Comparison of ENCODE assay signal across 11 cellular contexts in the genomic region with DNA sequence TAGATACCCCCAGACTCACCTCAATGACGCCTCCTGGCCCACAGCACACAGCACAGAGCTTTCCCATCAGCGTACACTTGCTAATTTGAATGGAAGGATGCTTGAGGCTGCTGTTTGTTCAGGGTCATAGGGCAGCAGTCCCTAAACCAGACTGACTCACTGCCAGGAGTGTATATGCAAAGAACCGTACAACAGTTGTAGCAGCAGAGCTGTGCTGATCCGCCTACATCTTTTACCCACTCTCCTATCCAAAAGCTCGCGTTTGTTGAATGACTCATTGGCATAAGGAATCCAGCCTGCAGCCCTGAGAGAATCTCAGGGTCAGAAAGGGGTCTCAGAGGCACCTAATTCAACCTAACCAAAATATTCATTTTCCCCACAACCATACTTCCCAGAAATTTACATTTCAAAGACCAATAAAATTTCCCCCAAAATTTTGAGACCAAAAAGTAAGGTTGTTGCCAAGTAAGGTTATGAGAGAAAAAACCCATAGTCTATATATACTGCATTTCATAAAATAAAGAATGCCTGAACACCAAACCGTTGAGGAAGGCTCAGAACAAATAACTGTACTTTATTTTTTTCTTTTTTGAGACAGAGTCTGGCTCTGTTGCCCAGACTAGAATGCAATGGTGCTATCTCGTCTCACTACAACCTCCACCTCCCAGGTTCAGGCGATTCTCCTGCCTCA. TPM values are rescaled to one million over a fixed set of nuclear protein-coding genes. Genes with fewer than 3 reads are reported as not detected.
A peak's percentile ranks its signal among the peaks of the same experiment; 100 is the strongest.
DNase-seq lines count a peak whose midpoint lies in the region; ATAC-seq, FAIRE-seq and TF ChIP-seq lines count a peak whose summit lies in the region.
"Had no signal": no experiment of that assay in that cellular context is flagged by ENCODE, and none has a peak within 500 bp of the region (broad histone marks: within the 10 kb centered on the region; RNA-seq: fewer than 3 reads in every experiment).

No MANE protein-coding gene starts in this region.

- ATAC-seq in A549 = peak; percentile 97

- TF ChIP-seq EP300 in A549 (IDR thresholded peaks at IDR 0.05) = no peak

- no peaks in the 10 kb centered on the region for H3K27me3 Mint-ChIP-seq in Caco-2 (ENCODE audit: insufficient read depth, unreplicated experiment)

- H3K27ac ChIP-seq in A549 (peak overlapping the region; percentile 57 to 89), Karpas-422 (ENCODE audit: low read length) (no peak overlapping the region)
- H3K27ac ChIP-seq: sigmoid colon, uterus had no signal

- no peak overlapping the region for H3K9ac ChIP-seq in Karpas-422 (ENCODE audit: low read length)

- no peak overlapping the region for H3K27ac Mint-ChIP-seq in Caco-2 (ENCODE audit: unreplicated experiment)

- intact Hi-C loops in Caco-2 (cut with micrococcal nuclease; ENCODE audit: unreplicated experiment) = no loop called here

- no peaks in the 10 kb centered on the region for H3K4me1 Mint-ChIP-seq in Caco-2 (ENCODE audit: low read depth, unreplicated experiment)

- TF ChIP-seq CTCF in A549 (IDR thresholded peaks at IDR 0.05) = no peak
- TF ChIP-seq CTCF in GM13977 (IDR thresholded peaks at IDR 0.05; ENCODE audit: extremely low read depth, insufficient read depth, missing control alignments) = no peak
- no peak for TF ChIP-seq CTCF in Caco-2 (IDR thresholded peaks at IDR 0.05; ENCODE audit: insufficient read depth in 1 of 2, low read depth in 1 of 2, low read length in 1 of 2, severe bottlenecking in 1 of 2, unreplicated experiment in 1 of 2)

- TF ChIP-seq POLR2A in A549 (IDR thresholded peaks at IDR 0.05; ENCODE audit: low read length) = no peak

- no peaks in the 10 kb centered on the region for H3K79me2 ChIP-seq in Karpas-422 (ENCODE audit: low read length)

- H3K36me3 ChIP-seq in Karpas-422 (ENCODE audit: insufficient read depth, low read length) (no peaks in the 10 kb centered on the region), Caco-2 (ENCODE audit: control insufficient read depth, insufficient read depth, low read length) (no peaks in the 10 kb centered on the region)
- H3K36me3 ChIP-seq: sigmoid colon, uterus had no signal

- no peak for FAIRE-seq in A549 (lab: Jason Lieb, UNC)

- H3K4me2 ChIP-seq in A549 (peak overlapping the region; percentile 53), Karpas-422 (ENCODE audit: low read depth, low read length, poor library complexity, severe bottlenecking) (no peak overlapping the region)

- H2AFZ ChIP-seq in Karpas-422 (ENCODE audit: low read length) = no peak overlapping the region

- H3K36me3 Mint-ChIP-seq in Caco-2 (ENCODE audit: insufficient read depth, unreplicated experiment) = no peaks in the 10 kb centered on the region

- CTCF ChIA-PET in A549 (lab: Yijun Ruan, JAX) (interaction anchor here (1.4 to 1.9 kb wide), 3 partner anchors 10 to 176 kb away, joined by 3 to 9 read pairs (median 5); partner anchors contain the start of genes BYSL and MED20), Caco-2 (lab: Charles Lee) (no interaction called here)

- no peak overlapping the region for H3K4me3 Mint-ChIP-seq in Caco-2 (ENCODE audit: unreplicated experiment)

- WGBS in A549 (ENCODE audit: missing lambda C conversion rate) = 26% methylated on average over 9 of the region's 9 CpGs

- TF ChIP-seq RAD21 in A549 (conservative IDR thresholded peaks at IDR 0.05 in 1 of 2, IDR thresholded peaks at IDR 0.05 in 1 of 2) = no peak

- in situ Hi-C loops in GM13977 (cut with MboI; ENCODE audit: low pct_unique_long_range_greater_than_20kb, low sequenced_read_pairs, unreplicated experiment) = no loop called here

- H3K9me2 ChIP-seq in Karpas-422 (replicated peaks; ENCODE audit: insufficient read depth, low read length) = no peaks in the 10 kb centered on the region

- POLR2A ChIA-PET in A549 (lab: Yijun Ruan, JAX) (no interaction called here), Caco-2 (lab: Charles Lee) (no interaction called here)

- no peaks in the 10 kb centered on the region for H3K9me3 Mint-ChIP-seq in Caco-2 (ENCODE audit: unreplicated experiment)

- H3K4me1 ChIP-seq in A549 = peaks cover 38% of the 10 kb centered on the region
- H3K4me1 ChIP-seq in Karpas-422 (ENCODE audit: low read length) = peaks cover 21% of the 10 kb centered on the region
- H3K4me1 ChIP-seq in Caco-2 = no peaks in the 10 kb centered on the region
- H3K4me1 ChIP-seq: uterus had no signal

- DNase-seq in A549 (ENCODE audit: low read depth in 1 of 2, low spot score in 1 of 2) (peak; percentile 50 to 73), GM13977 (ENCODE audit: low spot score) (peak; percentile 37), glomerular visceral epithelial cell (ENCODE audit: extremely low spot score) (peak; percentile 8), Karpas-422 (no peak), DMS 273 (lab: John Stamatoyannopoulos, UW; ENCODE audit: unreplicated experiment) (no peak), NCI-H146 (lab: John Stamatoyannopoulos, UW) (no peak), Caco-2 (no peak)
- DNase-seq in activated T-cell treated with anti-CD3 and anti-CD28 coated beads, Interleukin-2, amount 50 U/mL, for 1 hour = peak; percentile 17
- DNase-seq: SHP77 treated with DMSO at 0.1 percent for 48 hours, sigmoid colon, uterus had no signal

- H3K4me3 ChIP-seq in A549 (no peak overlapping the region), Karpas-422 (ENCODE audit: low read length) (no peak overlapping the region), Caco-2 (ENCODE audit: low read depth, low read length) (no peak overlapping the region)
- H3K4me3 ChIP-seq: sigmoid colon, uterus had no signal

- H3K27me3 ChIP-seq in Karpas-422 (ENCODE audit: low read length) (no peaks in the 10 kb centered on the region), Caco-2 (replicated peaks; ENCODE audit: control insufficient read depth, insufficient read depth, low read length) (no peaks in the 10 kb centered on the region)
- H3K27me3 ChIP-seq: sigmoid colon, uterus had no signal

- BruUV-seq in Caco-2 (replicated peaks; lab: Mats Ljungman, UMichigan) = no TSS peak

- no peaks in the 10 kb centered on the region for H4K20me1 ChIP-seq in Karpas-422 (ENCODE audit: insufficient read depth, low read depth, low read length)

- no peaks in the 10 kb centered on the region for H3K9me3 ChIP-seq in A549
- no peaks in the 10 kb centered on the region for H3K9me3 ChIP-seq in Karpas-422 (ENCODE audit: low read length)
- no peaks in the 10 kb centered on the region for H3K9me3 ChIP-seq in Caco-2
- H3K9me3 ChIP-seq: uterus had no signal

TF ChIP-seq in A549, 52 proteins besides CTCF, POLR2A, EP300 and RAD21:
- TF ChIP-seq GATA3 (IDR thresholded peaks at IDR 0.05; ENCODE audit: borderline replicate concordance) (peak; percentile 36; the same call in 1 of the 2 replicates), HOXA7 (CRISPR knock-in tag; IDR thresholded peaks at IDR 0.05) (no peak), ZSCAN20 (CRISPR knock-in tag; IDR thresholded peaks at IDR 0.05) (no peak), FOSB (CRISPR knock-in tag; IDR thresholded peaks at IDR 0.05) (no peak), SREBF2 (IDR thresholded peaks at IDR 0.05) (no peak), JUNB (IDR thresholded peaks at IDR 0.05) (0 out of 2 replicates have a peak, but pooled peaks have one; percentile 6), CHD4 (IDR thresholded peaks at IDR 0.05; ENCODE audit: borderline replicate concordance) (no peak), FOSL2 (IDR thresholded peaks at IDR 0.05) (no peak), FOSL2 (CRISPR knock-in tag; IDR thresholded peaks at IDR 0.05) (peak; percentile 77)
- TF ChIP-seq, protein P1, sequence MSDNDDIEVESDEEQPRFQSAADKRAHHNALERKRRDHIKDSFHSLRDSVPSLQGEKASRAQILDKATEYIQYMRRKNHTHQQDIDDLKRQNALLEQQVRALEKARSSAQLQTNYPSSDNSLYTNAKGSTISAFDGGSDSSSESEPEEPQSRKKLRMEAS (IDR thresholded peaks at IDR 0.05) = 0 out of 2 replicates have a peak, but pooled peaks have one; percentile 14

RNA-seq across cellular contexts. Expression of gene CCND3, which starts 35.3 kb away (rescaled TPM):
- polyA plus RNA-seq in A549 (2011; rRNA removed) (112 TPM in 2 replicates), A549 (2017; fragmentation: RNase III; extraction: RNeasy Plus Mini Kit Qiagen cat#74134 plus additional on column Dnase treatment) (213 to 228 TPM (median 215 TPM) in 3 replicates)
- 233 and 294 TPM in 2 replicates for polyA plus RNA-seq in A549 (2012; cell fraction: cytosol; rRNA removed)
- 237 and 312 TPM in 2 replicates for polyA plus RNA-seq in A549 (2012; cell fraction: nucleus; rRNA removed)
- 107 and 161 TPM in 2 replicates for polyA minus RNA-seq in A549 (2011; rRNA and poly(A)+ RNA removed)
- 63.5 and 74.8 TPM in 2 replicates for total RNA-seq in Karpas-422 (2014; rRNA removed; shearing (Covaris generic); ENCODE audit: low replicate concordance)
- total RNA-seq in Caco-2 (2022) = 24.7 and 26.9 TPM in 2 replicates

RNA-seq across cellular contexts. Expression of gene BYSL, which starts 55.6 kb away (rescaled TPM):
- polyA plus RNA-seq in A549 (2011; rRNA removed) (28.8 and 38.7 TPM in 2 replicates), A549 (2017; fragmentation: RNase III; extraction: RNeasy Plus Mini Kit Qiagen cat#74134 plus additional on column Dnase treatment) (60.9 to 66.9 TPM (median 61.8 TPM) in 3 replicates)
- 51.6 and 57.2 TPM in 2 replicates for polyA plus RNA-seq in A549 (2012; cell fraction: cytosol; rRNA removed)
- 60.1 and 67.8 TPM in 2 replicates for polyA plus RNA-seq in A549 (2012; cell fraction: nucleus; rRNA removed)
- polyA minus RNA-seq in A549 (2011; rRNA and poly(A)+ RNA removed) = 40.0 and 41.5 TPM in 2 replicates
- 17.9 and 32.8 TPM in 2 replicates for total RNA-seq in Karpas-422 (2014; rRNA removed; shearing (Covaris generic); ENCODE audit: low replicate concordance)
- total RNA-seq in Caco-2 (2022) = 42.6 and 45.9 TPM in 2 replicates

RNA-seq across cellular contexts. Expression of gene MED20, which starts 56.0 kb away (rescaled TPM):
- polyA plus RNA-seq in A549 (2011; rRNA removed) (29.3 and 32.9 TPM in 2 replicates), A549 (2017; fragmentation: RNase III; extraction: RNeasy Plus Mini Kit Qiagen cat#74134 plus additional on column Dnase treatment) (18.4 to 21.0 TPM (median 19.0 TPM) in 3 replicates)
- polyA plus RNA-seq in A549 (2012; cell fraction: cytosol; rRNA removed) = 17.7 and 19.1 TPM in 2 replicates
- polyA plus RNA-seq in A549 (2012; cell fraction: nucleus; rRNA removed) = 15.8 and 17.8 TPM in 2 replicates
- polyA minus RNA-seq in A549 (2011; rRNA and poly(A)+ RNA removed) = 34.0 and 36.5 TPM in 2 replicates
- total RNA-seq in Karpas-422 (2014; rRNA removed; shearing (Covaris generic); ENCODE audit: low replicate concordance) = 24.1 and 31.5 TPM in 2 replicates
- total RNA-seq in Caco-2 (2022) = 40.0 and 43.7 TPM in 2 replicates

Comparison
In these comparisons a context has a peak if more than half of its experiments do, and no peak if none do; other contexts are left out.
1. DNase-seq: peak in A549 (2 of 2), GM13977 (single experiment), activated T-cell treated with anti-CD3 and anti-CD28 coated beads, Interleukin-2, amount 50 U/mL, for 1 hour (single experiment) and glomerular visceral epithelial cell (single experiment); none in Karpas-422 (single experiment), DMS 273 (single experiment), NCI-H146 (single experiment) and Caco-2 (0 of 2).